1 cellular context compared by ENCODE assay signal in the genomic region with DNA sequence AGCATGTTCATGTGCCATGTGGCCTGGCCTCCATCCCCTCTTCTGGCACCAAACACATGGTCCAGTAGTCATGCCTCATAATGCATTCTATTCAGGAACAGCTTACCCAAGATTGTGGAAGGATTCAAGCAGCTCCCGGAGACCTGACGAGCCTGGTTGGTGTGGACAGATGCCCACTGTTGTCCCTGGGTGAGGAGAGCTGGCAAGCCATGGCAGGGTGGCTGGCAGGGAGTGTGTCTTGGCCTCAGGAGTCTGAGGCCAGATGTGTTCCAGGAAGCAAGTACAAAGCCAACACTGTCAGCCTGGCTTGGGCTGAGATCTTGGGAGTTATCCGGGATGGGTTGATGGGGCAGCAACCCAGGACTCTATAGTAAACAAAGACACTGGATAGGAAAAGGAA.
TF ChIP-seq lines count a peak whose summit lies in the region.

No MANE protein-coding gene starts in this region.

TF ChIP-seq in IMR-90, 13 proteins besides CTCF, POLR2A, EP300 and RAD21:
- TF ChIP-seq MAFK (IDR thresholded peaks at IDR 0.05; ENCODE audit: low read depth, low read length) (no peak), CHD1 (IDR thresholded peaks at IDR 0.05; ENCODE audit: low read depth, low read length) (no peak), RFX5 (IDR thresholded peaks at IDR 0.05; ENCODE audit: low read depth, low read length) (no peak), SMC3 (IDR thresholded peaks at IDR 0.05; ENCODE audit: low read depth, low read length) (no peak), ELK1 (IDR thresholded peaks at IDR 0.05; ENCODE audit: borderline replicate concordance, low read depth, low read length) (no peak), MXI1 (IDR thresholded peaks at IDR 0.05; ENCODE audit: borderline replicate concordance, low read depth, low read length) (no peak), MAZ (IDR thresholded peaks at IDR 0.05; ENCODE audit: borderline replicate concordance, low read depth, low read length) (no peak), NFE2L2 (IDR thresholded peaks at IDR 0.05; ENCODE audit: low read depth, low read length) (no peak), BHLHE40 (IDR thresholded peaks at IDR 0.05; ENCODE audit: low read depth, low read length) (no peak), CEBPB (IDR thresholded peaks at IDR 0.05; ENCODE audit: low read depth, low read length) (no peak), USF2 (IDR thresholded peaks at IDR 0.05; ENCODE audit: low read depth, low read length) (no peak), RCOR1 (IDR thresholded peaks at IDR 0.05; ENCODE audit: insufficient replicate concordance, low read length) (no peak), FOS (IDR thresholded peaks at IDR 0.05; ENCODE audit: low read depth, low read length) (no peak)
